8 cellular contexts compared by ENCODE assay signal in the genomic region with DNA sequence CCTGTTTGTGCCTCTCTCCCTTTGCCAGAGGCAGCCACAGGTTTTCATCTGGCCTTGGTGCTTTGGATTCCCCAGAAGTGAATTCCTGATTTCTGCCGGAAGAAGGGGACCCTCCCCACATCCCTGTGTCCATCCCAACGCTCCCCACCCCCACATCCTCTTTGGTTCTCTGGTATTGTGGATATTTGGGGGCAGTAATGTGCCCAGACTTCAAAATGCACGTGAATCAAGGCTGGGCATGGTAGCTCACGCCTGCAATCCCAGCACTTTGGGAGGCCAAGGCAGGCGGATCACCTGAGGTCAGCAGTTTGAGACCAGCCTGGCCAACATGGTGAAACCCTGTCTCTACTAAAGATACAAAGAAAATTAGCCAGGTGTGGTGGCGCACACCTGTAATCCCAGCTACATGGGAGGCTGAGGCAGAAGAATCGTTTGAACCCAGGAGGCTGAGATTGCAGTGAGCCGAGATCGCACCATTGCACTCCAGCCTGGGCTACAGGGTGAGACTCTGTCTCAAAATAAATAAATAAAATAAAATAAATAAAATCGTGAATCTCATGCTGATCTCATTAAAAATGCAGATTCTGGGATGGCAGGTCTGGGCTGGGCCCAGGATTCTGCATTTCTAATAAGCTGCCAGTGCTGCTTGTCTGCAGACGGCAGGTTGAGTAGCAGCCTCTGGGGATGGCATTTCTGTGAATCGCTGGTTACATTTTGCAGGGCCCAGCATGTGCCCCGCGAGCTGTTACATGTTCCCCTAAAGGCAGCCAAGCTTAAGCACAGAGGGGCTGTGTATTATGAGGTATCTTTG. TPM values are rescaled to one million over a fixed set of nuclear protein-coding genes. Genes with fewer than 3 reads are reported as not detected.
DNase-seq lines count a peak whose midpoint lies in the region; ATAC-seq and TF ChIP-seq lines count a peak whose summit lies in the region.
"Not testable (repeated sequence)": the region's sequence is repeated elsewhere in the genome, so short reads cannot be mapped to it uniquely, and the experiment has no call there.

No MANE protein-coding gene starts in this region.

- not testable (repeated sequence) for H3K4me3 Mint-ChIP-seq in T-cell
- peak overlapping the region; percentile 57 for H3K4me3 Mint-ChIP-seq in central memory CD8-positive, alpha-beta T cell
- peak overlapping the region in 4 of 8 donors; percentile 45 to 81 (median 66) for H3K4me3 Mint-ChIP-seq in naive B cell
- peak overlapping the region; percentile 64 for H3K4me3 Mint-ChIP-seq in stimulated activated memory B cell treated with anti-CD40 and anti-IgM and Interleukin-4, amounts not matched to agents 10 μg/mL and 1 μg/mL and 100 μg/mL, for 72 hours

- peaks cover 0 to 28% of the 10 kb centered on the region in 2 experiments; a peak in 1 of 3 replicates for H3K36me3 ChIP-seq in HEK293 (ENCODE audit: control insufficient read depth in 2 of 2, insufficient read depth in 1 of 2, low read length in 2 of 2)
- H3K36me3 ChIP-seq in left ventricle myocardium inferior = not testable (repeated sequence)

- CTCF ChIA-PET in AG04450 (lab: Charles Lee) = not testable (repeated sequence)
- CTCF ChIA-PET in HEK293 (lab: Yijun Ruan, JAX) (interaction anchor here (0.6 to 0.7 kb wide), 2 partner anchors 41 to 77 kb away, joined by 3 read pairs; no protein-coding TSS in a partner anchor), T-cell (lab: Charles Lee) (interaction anchor here (0.6 to 0.9 kb wide), 4 partner anchors 33 to 157 kb away, joined by 3 to 4 read pairs (median 3); no protein-coding TSS in a partner anchor)

- H3K4me1 ChIP-seq in HEK293 (ENCODE audit: control insufficient read depth, insufficient read depth, low read length) (peaks cover 20% of the 10 kb centered on the region), left ventricle myocardium inferior (peaks cover 76% of the 10 kb centered on the region)

- ATAC-seq in T-cell (replicated peaks in 1 of 4); central memory CD8-positive, alpha-beta T cell (replicated peaks; ENCODE audit: extremely low read depth, poor library complexity, severe bottlenecking): not testable (repeated sequence)
- ATAC-seq in naive B cell (ENCODE audit: low read depth in 2 of 2) = peak in 1 of 2 donors; percentile 3
- peak; percentile 17 for ATAC-seq in stimulated activated memory B cell treated with anti-CD40 and anti-IgM and Interleukin-4, amounts not matched to agents 10 μg/mL and 1 μg/mL and 100 μg/mL, for 72 hours

- not testable (repeated sequence) for H3K27me3 ChIP-seq in AG04450 (ENCODE audit: control insufficient read depth, insufficient read depth, low read length); left ventricle myocardium inferior (ENCODE audit: low read depth)

- not testable (repeated sequence) for H3K9me3 ChIP-seq in AG04450 (ENCODE audit: control insufficient read depth, insufficient read depth, low read length); HEK293 (ENCODE audit: control insufficient read depth, insufficient read depth, low read depth, low read length); left ventricle myocardium inferior (replicated peaks)

- intact Hi-C loops in left ventricle myocardium inferior (cut with micrococcal nuclease) = not testable (repeated sequence)

- H3K9me3 Mint-ChIP-seq in T-cell; central memory CD8-positive, alpha-beta T cell; naive B cell; stimulated activated memory B cell treated with anti-CD40 and anti-IgM and Interleukin-4, amounts not matched to agents 10 μg/mL and 1 μg/mL and 100 μg/mL, for 72 hours: not testable (repeated sequence)

- H3K27ac ChIP-seq in AG04450 (ENCODE audit: low read depth, low read length) = peak overlapping the region; percentile 87
- H3K27ac ChIP-seq in HEK293 (ENCODE audit: extremely low read depth, low read depth, low read length) = not testable (repeated sequence)
- H3K27ac ChIP-seq in left ventricle myocardium inferior (replicated peaks) = peak overlapping the region; percentile 80

- not testable (repeated sequence) for TF ChIP-seq CTCF in AG04450 (IDR thresholded peaks at IDR 0.05; ENCODE audit: low read depth, low read length); HEK293 (tag by site-specific recombination; IDR thresholded peaks at IDR 0.05); left ventricle myocardium inferior (IDR thresholded peaks at IDR 0.05; ENCODE audit: borderline replicate concordance)

- not testable (repeated sequence) for DNase-seq in AG04450 (ENCODE audit: low read depth, low spot score); T-cell; central memory CD8-positive, alpha-beta T cell (ENCODE audit: low spot score in 2 of 2)
- peak; percentile 28 for DNase-seq in activated effector memory CD4-positive, alpha-beta T cell treated with anti-CD3 and anti-CD28 coated beads, Interleukin-2, amount 50 U/mL, for 16 hours
- DNase-seq in left ventricle myocardium inferior (peak; percentile 2), naive B cell (peak; percentile 7)

- H3K27ac Mint-ChIP-seq in T-cell = peak overlapping the region; percentile 84 to 89
- peak overlapping the region; percentile 91 for H3K27ac Mint-ChIP-seq in central memory CD8-positive, alpha-beta T cell (ENCODE audit: low read depth)
- peak overlapping the region; percentile 82 to 98 (median 90) for H3K27ac Mint-ChIP-seq in naive B cell
- peak overlapping the region; percentile 91 for H3K27ac Mint-ChIP-seq in stimulated activated memory B cell treated with anti-CD40 and anti-IgM and Interleukin-4, amounts not matched to agents 10 μg/mL and 1 μg/mL and 100 μg/mL, for 72 hours

- not testable (repeated sequence) for H3K4me3 ChIP-seq in AG04450 (ENCODE audit: low read depth, low read length); HEK293 (ENCODE audit: low read depth, low read length); left ventricle myocardium inferior

- POLR2A ChIA-PET in AG04450 (lab: Yijun Ruan, JAX) (interaction anchor here (1.0 kb wide), 1 partner anchor 9 kb away, joined by 6 read pairs; no protein-coding TSS in a partner anchor), HEK293 (lab: Yijun Ruan, JAX) (interaction anchor here (0.6 to 2.7 kb wide), 4 partner anchors 10 to 67 kb away, joined by 3 to 18 read pairs (median 4); no protein-coding TSS in a partner anchor)
- POLR2A ChIA-PET in T-cell (lab: Charles Lee) = not testable (repeated sequence)

- not testable (repeated sequence) for H3K27me3 Mint-ChIP-seq in T-cell; central memory CD8-positive, alpha-beta T cell; naive B cell; stimulated activated memory B cell treated with anti-CD40 and anti-IgM and Interleukin-4, amounts not matched to agents 10 μg/mL and 1 μg/mL and 100 μg/mL, for 72 hours

- H3K4me1 Mint-ChIP-seq in T-cell (peaks cover 38 to 43% (median 40%) of the 10 kb centered on the region in 3 donors), naive B cell (peaks cover 28 to 38% (median 33%) of the 10 kb centered on the region in 3 donors)
- H3K4me1 Mint-ChIP-seq in central memory CD8-positive, alpha-beta T cell = peaks cover 43% of the 10 kb centered on the region
- H3K4me1 Mint-ChIP-seq in stimulated activated memory B cell treated with anti-CD40 and anti-IgM and Interleukin-4, amounts not matched to agents 10 μg/mL and 1 μg/mL and 100 μg/mL, for 72 hours = peaks cover 48% of the 10 kb centered on the region

- peaks cover 43% of the 10 kb centered on the region for H3K36me3 Mint-ChIP-seq in T-cell
- not testable (repeated sequence) for H3K36me3 Mint-ChIP-seq in central memory CD8-positive, alpha-beta T cell (ENCODE audit: insufficient read depth); naive B cell
- peaks cover 27% of the 10 kb centered on the region for H3K36me3 Mint-ChIP-seq in stimulated activated memory B cell treated with anti-CD40 and anti-IgM and Interleukin-4, amounts not matched to agents 10 μg/mL and 1 μg/mL and 100 μg/mL, for 72 hours

TF ChIP-seq in HEK293, 187 proteins besides CTCF, POLR2A, EP300 and RAD21:
- peak; percentile 32; the same call in 1 of the 2 replicates for TF ChIP-seq ZBTB20 (tag by site-specific recombination; IDR thresholded peaks at IDR 0.05)

RNA-seq across cellular contexts. Expression of gene SYNJ2, which starts 48.9 kb away (rescaled TPM):
- 38.1 and 40.8 TPM in 2 replicates for polyA plus RNA-seq in AG04450 (2011; rRNA removed)
- polyA minus RNA-seq in AG04450 (2011; rRNA and poly(A)+ RNA removed) = 63.6 and 78.2 TPM in 2 replicates
- 10 to 100 TPM; 20.0 to 37.0 (median 22.3) TPM for total RNA-seq in T-cell
- total RNA-seq in left ventricle myocardium inferior = 12.3 TPM
- 1 to 10 TPM; 2.4 to 9.5 (median 4.7) TPM for polyA plus RNA-seq in naive B cell (ENCODE audit: low read depth in 6 of 6)
